10 cellular contexts compared by ENCODE assay signal in genomic region chr4:98514930-98515809, GRCh38.
DNase-seq lines count a peak whose midpoint lies in the region; ATAC-seq, FAIRE-seq and TF ChIP-seq lines count a peak whose summit lies in the region.
"Had no signal": no experiment of that assay in that cellular context is flagged by ENCODE, and none has a peak within 500 bp of the region (broad histone marks: within the 10 kb centered on the region; RNA-seq: fewer than 3 reads in every experiment).

No MANE protein-coding gene starts in this region.

- no peak for TF ChIP-seq CTCF in RWPE1 (conservative IDR thresholded peaks at IDR 0.05; ENCODE audit: low read depth)
- no peak for TF ChIP-seq CTCF in endothelial cell of umbilical vein (IDR thresholded peaks at IDR 0.05; ENCODE audit: extremely low read depth in 1 of 2, insufficient read depth in 1 of 2, low read depth in 1 of 2, low read length in 2 of 2)
- TF ChIP-seq CTCF in osteoblast (IDR thresholded peaks at IDR 0.05; ENCODE audit: extremely low read depth, low read depth, low read length), result no peak
- TF ChIP-seq CTCF in ascending aorta (IDR thresholded peaks at IDR 0.05), result no peak

- H3K4me2 ChIP-seq in endothelial cell of umbilical vein (ENCODE audit: insufficient read depth, low read length) (peak overlapping the region; percentile 42), osteoblast (ENCODE audit: insufficient read depth, low read length) (no peak overlapping the region)

- peak overlapping the region; percentile 21; the same call in 1 of the 2 replicates for H3K27ac ChIP-seq in RWPE1
- no peak overlapping the region for H3K27ac ChIP-seq in endothelial cell of umbilical vein (ENCODE audit: insufficient read depth, low read depth, low read length)
- peak overlapping the region; percentile 96 for H3K27ac ChIP-seq in osteoblast (ENCODE audit: low read depth, low read length)
- H3K27ac ChIP-seq in ascending aorta, result no peak overlapping the region

- H3K9me1 ChIP-seq in endothelial cell of umbilical vein (replicated peaks; ENCODE audit: control insufficient read depth, extremely low read depth, insufficient read depth, low read length), result no peaks in the 10 kb centered on the region

- CTCF ChIA-PET in RWPE1 (lab: Yijun Ruan, JAX), result no interaction called here
- CTCF ChIA-PET in endothelial cell of umbilical vein (lab: Charles Lee), result interaction anchor here (1.1 to 1.2 kb wide), 2 partner anchors 29 to 287 kb away, joined by 3 read pairs; no protein-coding TSS in a partner anchor

- H2AFZ ChIP-seq in endothelial cell of umbilical vein (ENCODE audit: low read depth, low read length) (no peak overlapping the region), osteoblast (ENCODE audit: low read length) (peak overlapping the region; percentile 14)

- H3K27me3 ChIP-seq in endothelial cell of umbilical vein (ENCODE audit: control insufficient read depth in 2 of 2, insufficient read depth in 2 of 2, low read length in 2 of 2), result no peaks in the 10 kb centered on the region
- no peaks in the 10 kb centered on the region for H3K27me3 ChIP-seq in osteoblast (ENCODE audit: insufficient read depth, low read length)
- H3K27me3 ChIP-seq in ascending aorta, result no peaks in the 10 kb centered on the region

- peaks cover 23% of the 10 kb centered on the region for H3K79me2 ChIP-seq in endothelial cell of umbilical vein (ENCODE audit: control insufficient read depth, insufficient read depth, low read length)
- H3K79me2 ChIP-seq in osteoblast (ENCODE audit: insufficient read depth, low read length), result peaks cover 69% of the 10 kb centered on the region

- peak; percentile 52 for DNase-seq in ELR (ENCODE audit: low read depth)
- DNase-seq in RWPE1 (ENCODE audit: low spot score), result no peak
- no peak for DNase-seq in endothelial cell of umbilical vein (ENCODE audit: low read depth, low spot score)
- DNase-seq in osteoblast (ENCODE audit: insufficient read length, low spot score, missing footprints), result no peak
- no peak for DNase-seq in AG20443 (ENCODE audit: low spot score)
- no peak for DNase-seq in GM19239 (ENCODE audit: insufficient read length, low spot score)
- DNase-seq in ascending aorta (ENCODE audit: low spot score in 2 of 2), result no peak
- DNase-seq: aorta, NCI-H345 had no signal

- H3K36me3 ChIP-seq in endothelial cell of umbilical vein (ENCODE audit: control insufficient read depth in 2 of 2, extremely low read depth in 1 of 2, insufficient read depth in 2 of 2, low read length in 2 of 2) (no peaks in the 10 kb centered on the region), osteoblast (ENCODE audit: insufficient read depth, low read length) (no peaks in the 10 kb centered on the region), ascending aorta (no peaks in the 10 kb centered on the region)

- H4K20me1 ChIP-seq in endothelial cell of umbilical vein (replicated peaks; ENCODE audit: control insufficient read depth, extremely low read depth, insufficient read depth, low read length), result no peaks in the 10 kb centered on the region
- no peaks in the 10 kb centered on the region for H4K20me1 ChIP-seq in osteoblast (ENCODE audit: insufficient read depth, low read length)

- no peak overlapping the region for H3K9ac ChIP-seq in endothelial cell of umbilical vein (replicated peaks; ENCODE audit: extremely low read depth, insufficient read depth, low read length)

- dilution Hi-C loops in endothelial cell of umbilical vein (cut with MboI; ENCODE audit: extremely low pct_ligation_motif_present, low sequenced_read_pairs), result no loop called here

- H3K4me1 ChIP-seq in endothelial cell of umbilical vein (ENCODE audit: control insufficient read depth, extremely low read depth, insufficient read depth, low read length) (peaks cover 36% of the 10 kb centered on the region), osteoblast (ENCODE audit: insufficient read depth, low read length) (peaks cover 69% of the 10 kb centered on the region), ascending aorta (no peaks in the 10 kb centered on the region)

- intact Hi-C loops in endothelial cell of umbilical vein (cut with micrococcal nuclease) (no loop called here), ascending aorta (cut with DNase I) (no loop called here)

- no peak overlapping the region for H3K4me3 ChIP-seq in endothelial cell of umbilical vein (replicated peaks in 1 of 3; ENCODE audit: insufficient read depth in 1 of 3, low read depth in 1 of 3, low read length in 3 of 3)
- no peak overlapping the region for H3K4me3 ChIP-seq in osteoblast (ENCODE audit: insufficient read depth, low read length)
- no peak overlapping the region for H3K4me3 ChIP-seq in ascending aorta

- FAIRE-seq in endothelial cell of umbilical vein (lab: Jason Lieb, UNC) (peak; percentile 79), GM19239 (lab: Jason Lieb, UNC) (no peak)

- ATAC-seq in GM18858 (IDR thresholded peaks at IDR 0.05; ENCODE audit: unreplicated experiment), result no peak

- POLR2A ChIA-PET in RWPE1 (lab: Yijun Ruan, JAX; ENCODE audit: low non-redundant PET) (no interaction called here), endothelial cell of umbilical vein (lab: Charles Lee) (no interaction called here)

- H3K9me3 ChIP-seq in endothelial cell of umbilical vein (replicated peaks; ENCODE audit: control insufficient read depth, insufficient read depth, low read length) (no peaks in the 10 kb centered on the region), osteoblast (ENCODE audit: low read depth, low read length) (no peaks in the 10 kb centered on the region), ascending aorta (no peaks in the 10 kb centered on the region)

- no peak for TF ChIP-seq POLR2A in endothelial cell of umbilical vein (IDR thresholded peaks at IDR 0.05; ENCODE audit: low read depth, low read length)

- BruUV-seq in endothelial cell of umbilical vein (replicated peaks; lab: Mats Ljungman, UMichigan), result no TSS peak

TF ChIP-seq in endothelial cell of umbilical vein, 7 proteins besides CTCF, POLR2A, EP300 and RAD21:
- TF ChIP-seq JUN (IDR thresholded peaks at IDR 0.05; ENCODE audit: borderline replicate concordance, insufficient read depth, insufficient read length, low read depth), result no peak
- no peak for TF ChIP-seq FOS (IDR thresholded peaks at IDR 0.05; ENCODE audit: borderline replicate concordance, insufficient read depth, low read length)
- no peak for TF ChIP-seq EZH2 (IDR thresholded peaks at IDR 0.05; ENCODE audit: borderline replicate concordance, low read depth, low read length, severe bottlenecking)
- TF ChIP-seq POLR2AphosphoS5 (IDR thresholded peaks at IDR 0.05; ENCODE audit: insufficient read depth, low read depth, low read length), result no peak

Comparison
In these comparisons a context has a peak if more than half of its experiments do, and no peak if none do; other contexts are left out.
1. H3K27ac ChIP-seq: peak in RWPE1 (single experiment) and osteoblast (single experiment); none in endothelial cell of umbilical vein (single experiment) and ascending aorta (0 of 2).